In the genomic region with DNA sequence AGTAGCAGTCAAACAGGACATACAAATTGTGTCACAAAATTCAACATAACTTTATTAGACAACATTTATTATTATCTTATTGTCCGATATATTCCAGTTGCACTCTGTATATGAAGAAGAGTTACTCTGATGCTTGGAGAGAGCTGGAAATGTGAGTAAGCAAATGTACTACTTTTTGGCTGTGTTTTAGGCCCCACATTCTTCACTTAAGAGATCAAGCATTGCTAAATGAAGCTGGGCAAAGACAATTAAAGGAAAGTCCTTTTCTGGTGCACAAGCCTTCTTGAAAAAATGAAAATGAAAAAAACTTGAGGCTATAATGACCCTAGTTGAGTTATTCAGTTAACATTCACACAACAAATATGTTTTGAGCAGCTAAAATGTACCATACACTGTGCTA, we compare ENCODE assay signal across 11 cellular contexts. TPM values are rescaled to one million over a fixed set of nuclear protein-coding genes. Genes with fewer than 3 reads are reported as not detected.
DNase-seq lines count a peak whose midpoint lies in the region; ATAC-seq and TF ChIP-seq lines count a peak whose summit lies in the region.
"Had no signal": no experiment of that assay in that cellular context is flagged by ENCODE, and none has a peak within 500 bp of the region (broad histone marks: within the 10 kb centered on the region; RNA-seq: fewer than 3 reads in every experiment).

No MANE protein-coding gene starts in this region.

- H3K27ac ChIP-seq in HEK293 (ENCODE audit: extremely low read depth, low read depth, low read length) (0 out of 2 replicates have a peak overlapping the region, but pooled peaks have one; percentile 8), hepatocyte (peak overlapping the region; percentile 48), suprapubic skin (peak overlapping the region; percentile 75)

- TF ChIP-seq CTCF in HEK293 (tag by site-specific recombination; IDR thresholded peaks at IDR 0.05): no peak
- no peak for TF ChIP-seq CTCF in hepatocyte (IDR thresholded peaks at IDR 0.05; ENCODE audit: poor library complexity)
- TF ChIP-seq CTCF in suprapubic skin (IDR thresholded peaks at IDR 0.05): no peak

- TF ChIP-seq EP300 in suprapubic skin (IDR thresholded peaks at IDR 0.05): no peak

- peaks cover 33% of the 10 kb centered on the region for H3K4me1 ChIP-seq in HEK293 (ENCODE audit: control insufficient read depth, insufficient read depth, low read length)
- peaks cover 12% of the 10 kb centered on the region for H3K4me1 ChIP-seq in hepatocyte (ENCODE audit: insufficient read depth)
- peaks cover 15% of the 10 kb centered on the region for H3K4me1 ChIP-seq in suprapubic skin

- H4K20me1 ChIP-seq in hepatocyte (ENCODE audit: insufficient read depth, poor library complexity, severe bottlenecking): no peaks in the 10 kb centered on the region

- WGBS in hepatocyte (ENCODE audit: low lambda C conversion rate, missing lambda C conversion rate): 97% methylated on average over 1 of the region's 1 CpG
- WGBS in suprapubic skin: 84% methylated on average over 1 of the region's 1 CpG

- H3K27me3 ChIP-seq in hepatocyte: no peaks in the 10 kb centered on the region
- H3K27me3 ChIP-seq in suprapubic skin: no peaks in the 10 kb centered on the region

- no peaks in the 10 kb centered on the region for H3K79me2 ChIP-seq in hepatocyte

- H3K36me3 ChIP-seq in HEK293 (ENCODE audit: control insufficient read depth in 2 of 2, insufficient read depth in 1 of 2, low read length in 2 of 2) (no peaks in the 10 kb centered on the region), hepatocyte (replicated peaks; ENCODE audit: insufficient read depth, low read depth) (no peaks in the 10 kb centered on the region), suprapubic skin (no peaks in the 10 kb centered on the region)

- POLR2A ChIA-PET in HEK293 (lab: Yijun Ruan, JAX): no interaction called here

- ATAC-seq in HG02938 (IDR thresholded peaks at IDR 0.05; ENCODE audit: unreplicated experiment) (no peak), HG03354 (IDR thresholded peaks at IDR 0.05; ENCODE audit: poor library complexity, severe bottlenecking, unreplicated experiment) (no peak)
- ATAC-seq: stimulated activated memory B cell treated with anti-CD40 and anti-IgM and Interleukin-4, amounts not matched to agents 10 μg/mL and 1 μg/mL and 100 μg/mL, for 72 hours had no signal

- no peak for TF ChIP-seq POLR2A in suprapubic skin (IDR thresholded peaks at IDR 0.05)

- no peaks in the 10 kb centered on the region for H3K9me2 ChIP-seq in hepatocyte (replicated peaks; ENCODE audit: insufficient read depth)

- H2AFZ ChIP-seq in hepatocyte: no peak overlapping the region

- H3K9me3 ChIP-seq in HEK293 (ENCODE audit: control insufficient read depth, insufficient read depth, low read depth, low read length) (no peaks in the 10 kb centered on the region), hepatocyte (ENCODE audit: low read depth) (no peaks in the 10 kb centered on the region), suprapubic skin (no peaks in the 10 kb centered on the region)

- DNase-seq in astrocyte of the hippocampus (ENCODE audit: low read depth, low spot score) (peak; percentile 23), hepatocyte (ENCODE audit: low spot score) (no peak), suprapubic skin (ENCODE audit: low spot score in 2 of 2) (no peak), anterior cingulate cortex (lab: John Stamatoyannopoulos, UW) (no peak)
- DNase-seq: OCI-M1 had no signal

- CTCF ChIA-PET in HEK293 (lab: Yijun Ruan, JAX): no interaction called here

- H3K4me3 ChIP-seq in HEK293 (ENCODE audit: low read depth, low read length): no peak overlapping the region
- H3K4me3 ChIP-seq in hepatocyte: no peak overlapping the region
- no peak overlapping the region for H3K4me3 ChIP-seq in suprapubic skin

- H3K4me2 ChIP-seq in hepatocyte: peak overlapping the region; percentile 31

TF ChIP-seq in HEK293, 187 proteins besides CTCF, POLR2A, EP300 and RAD21:
- no peak for TF ChIP-seq HOXA7 (CRISPR knock-in tag; IDR thresholded peaks at IDR 0.05; ENCODE audit: borderline replicate concordance)
- TF ChIP-seq ZNF544 (tag by site-specific recombination; IDR thresholded peaks at IDR 0.05): no peak
- no peak for TF ChIP-seq GLI4 (tag by site-specific recombination; IDR thresholded peaks at IDR 0.05)
- no peak for TF ChIP-seq ZNF521 (tag by site-specific recombination; IDR thresholded peaks at IDR 0.05)
- TF ChIP-seq ZNF664 (tag by site-specific recombination; IDR thresholded peaks at IDR 0.05): no peak
- no peak for TF ChIP-seq ZNF624 (tag by site-specific recombination; IDR thresholded peaks at IDR 0.05)
- TF ChIP-seq, protein P1, sequence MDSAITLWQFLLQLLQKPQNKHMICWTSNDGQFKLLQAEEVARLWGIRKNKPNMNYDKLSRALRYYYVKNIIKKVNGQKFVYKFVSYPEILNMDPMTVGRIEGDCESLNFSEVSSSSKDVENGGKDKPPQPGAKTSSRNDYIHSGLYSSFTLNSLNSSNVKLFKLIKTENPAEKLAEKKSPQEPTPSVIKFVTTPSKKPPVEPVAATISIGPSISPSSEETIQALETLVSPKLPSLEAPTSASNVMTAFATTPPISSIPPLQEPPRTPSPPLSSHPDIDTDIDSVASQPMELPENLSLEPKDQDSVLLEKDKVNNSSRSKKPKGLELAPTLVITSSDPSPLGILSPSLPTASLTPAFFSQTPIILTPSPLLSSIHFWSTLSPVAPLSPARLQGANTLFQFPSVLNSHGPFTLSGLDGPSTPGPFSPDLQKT (IDR thresholded peaks at IDR 0.05; ENCODE audit: borderline replicate concordance, low read depth, low read length): no peak
- TF ChIP-seq ZNF501 (tag by site-specific recombination; IDR thresholded peaks at IDR 0.05): no peak
- TF ChIP-seq ZNF830 (tag by site-specific recombination; IDR thresholded peaks at IDR 0.05; ENCODE audit: low read depth): no peak
- TF ChIP-seq HOXD13 (CRISPR knock-in tag; IDR thresholded peaks at IDR 0.05; ENCODE audit: borderline replicate concordance): no peak
- no peak for TF ChIP-seq SCRT2 (tag by site-specific recombination; IDR thresholded peaks at IDR 0.05)
- no peak for TF ChIP-seq TCF7L2 (IDR thresholded peaks at IDR 0.05; ENCODE audit: borderline replicate concordance, low read depth, low read length)

RNA-seq across cellular contexts. Expression of gene MYPN, which starts 26.1 kb away (rescaled TPM):
- total RNA-seq in hepatocyte: not detected in 2 replicates
- not detected in 2 replicates for polyA plus RNA-seq in hepatocyte
- total RNA-seq in suprapubic skin: under 1 TPM in 1 of 4 donors, not detected in 3; 0.16 TPM
- total RNA-seq: activated CD8-positive, alpha-beta memory T cell treated with anti-CD3 and anti-CD28 coated beads for 36 hours; neural crest cell had no signal

Comparison
In these comparisons a context has a peak if more than half of its experiments do, and no peak if none do; other contexts are left out.
1. H3K27ac ChIP-seq: peak in every context shown above with its lines; median percentile 75 in suprapubic skin; 48 in hepatocyte; 8 in HEK293.